In genomic region chr19:2782936-2783780, GRCh38 we compare ENCODE assay signal across 8 cellular contexts. TPM values are rescaled to one million over a fixed set of nuclear protein-coding genes. Genes with fewer than 3 reads are reported as not detected.
DNase-seq lines count a peak whose midpoint lies in the region; ATAC-seq, FAIRE-seq and TF ChIP-seq lines count a peak whose summit lies in the region.

Gene SGTA (minus strand): TSS chr19:2783273. CDS start chr19:2769068, 14,205 bp downstream.

- H4K5ac ChIP-seq in H1 (ENCODE audit: insufficient read length, low read depth, low read length): peak within 1 kb of the TSS; percentile 30

- peak within 1 kb of the TSS; percentile 79 for H4K91ac ChIP-seq in H1 (replicated peaks; ENCODE audit: insufficient read length, low read length)

- CTCF ChIA-PET in H1 (lab: Charles Lee; ENCODE audit: partially characterized antibody): interaction anchor here (0.7 to 0.9 kb wide), 3 partner anchors 64 to 844 kb away, joined by 3 read pairs; no protein-coding TSS in a partner anchor

- H2BK20ac ChIP-seq in H1 (ENCODE audit: low read length): no peak within 1 kb of the TSS

- H2BK120ac ChIP-seq in H1 (replicated peaks; ENCODE audit: low read depth, low read length): no peak within 1 kb of the TSS

- H3K9me3 ChIP-seq in H1 (ENCODE audit: insufficient read depth in 2 of 2, low read depth in 1 of 2, low read length in 1 of 2): no peaks in the 10 kb centered on the region

- peak; percentile 76 to 87 for TF ChIP-seq POLR2A in H1 (IDR thresholded peaks at IDR 0.05; ENCODE audit: control extremely low read depth in 1 of 2, low read depth in 2 of 2, low read length in 2 of 2)

- peak in 1 of 2 experiments; percentile 48; a peak in 1 of 3 replicates for TF ChIP-seq EP300 in H1 (IDR thresholded peaks at IDR 0.05; ENCODE audit: borderline replicate concordance in 1 of 2, low read depth in 2 of 2, low read length in 2 of 2)

- no peaks in the 10 kb centered on the region for H3K9me3 Mint-ChIP-seq in memory B cell

- peak within 1 kb of the TSS; percentile 78 to 85 (median 82) for H3K9ac ChIP-seq in H1 (replicated peaks in 1 of 4; ENCODE audit: extremely low read depth in 1 of 4, low read depth in 3 of 4, low read length in 3 of 4)

- H4K8ac ChIP-seq in H1 (ENCODE audit: extremely low read depth, insufficient read depth, low read length): peak within 1 kb of the TSS; percentile 96

- no peak for TF ChIP-seq RAD21 in H1 (IDR thresholded peaks at IDR 0.05 in 1 of 2, conservative IDR thresholded peaks at IDR 0.05 in 1 of 2; ENCODE audit: low read depth in 2 of 2, low read length in 2 of 2)

- H3K79me1 ChIP-seq in H1 (ENCODE audit: low read depth, low read length): peaks cover 9% of the 10 kb centered on the region; the same call in 1 of the 2 replicates

- FAIRE-seq in HTR-8/SVneo (lab: Jason Lieb, UNC): peak; percentile 86
- peak; percentile 62 for FAIRE-seq in H1 (lab: Jason Lieb, UNC)

- H3K4me3 ChIP-seq in H1 (ENCODE audit: extremely low read depth in 1 of 4, insufficient read depth in 2 of 4, low read depth in 3 of 4, low read length in 4 of 4): peak within 1 kb of the TSS; percentile 63 to 91 (median 86)

- peak in 2 of 3 experiments; percentile 35 to 59; a peak in 3 of 4 replicates for TF ChIP-seq CTCF in H1 (IDR thresholded peaks at IDR 0.05; ENCODE audit: control extremely low read depth in 1 of 3, insufficient read depth in 1 of 3, low read depth in 1 of 3, low read length in 3 of 3)

- ATAC-seq in GM21367 (IDR thresholded peaks at IDR 0.05; ENCODE audit: unreplicated experiment): peak; percentile 53
- ATAC-seq in memory B cell (ENCODE audit: low read depth): peak; percentile 76

- H3K27ac ChIP-seq in H1 (ENCODE audit: low read depth, low read length): peak within 1 kb of the TSS; percentile 64

- H2BK12ac ChIP-seq in H1 (ENCODE audit: low read depth, low read length): peak within 1 kb of the TSS; percentile 18

- H3K27ac Mint-ChIP-seq in memory B cell: peak within 1 kb of the TSS; percentile 88

- in situ Hi-C loops in Caki2 (cut with HindIII; ENCODE audit: low pct_unique_long_range_greater_than_20kb, low sequenced_read_pairs): no loop called here

- H3K23ac ChIP-seq in H1 (ENCODE audit: insufficient read length): no peak within 1 kb of the TSS

- H3K36me3 Mint-ChIP-seq in memory B cell: no peaks in the 10 kb centered on the region

- peaks cover 32% of the 10 kb centered on the region for H3K4me1 Mint-ChIP-seq in memory B cell

- peak within 1 kb of the TSS; percentile 71 for H3K18ac ChIP-seq in H1 (ENCODE audit: extremely low read depth, low read length)

- POLR2A ChIA-PET in H1 (lab: Charles Lee; ENCODE audit: partially characterized antibody): interaction anchor here (0.6 to 1.8 kb wide), 5 partner anchors 14 to 356 kb away, joined by 3 to 7 read pairs (median 4); partner anchors contain the start of genes GADD45B and TIMM13

- H3K4me3 Mint-ChIP-seq in memory B cell: peak within 1 kb of the TSS; percentile 85

- H3K14ac ChIP-seq in H1 (ENCODE audit: insufficient read length): no peak within 1 kb of the TSS

- DNase-seq in Caki2 (ENCODE audit: low read depth) (peak; percentile 97), HTR-8/SVneo (ENCODE audit: insufficient read length, low spot score) (peak; percentile 96), NOMO-1 treated with dmso at 0.1 percent for 144 hours (lab: John Stamatoyannopoulos, UW; ENCODE audit: unreplicated experiment) (peak; percentile 98), H1 (ENCODE audit: low read depth in 1 of 2, low spot score in 2 of 2) (peak; percentile 93 to 95), memory B cell (ENCODE audit: low spot score in 2 of 2) (peak; percentile 93 to 95)
- peak; percentile 74 to 94 (median 88) for DNase-seq in activated CD8-positive, alpha-beta memory T cell treated with anti-CD3 and anti-CD28 coated beads for 48 hours (ENCODE audit: low read depth in 2 of 3, low spot score in 2 of 3)
- DNase-seq in stimulated activated CD8-positive, alpha-beta memory T cell treated with anti-CD3 and anti-CD28 coated beads, Interleukin-12 subunit alpha, Interleukin-12 subunit beta, amount 100 ng/mL, for 24 hours (ENCODE audit: extremely low read depth): peak; percentile 95

- peak within 1 kb of the TSS; percentile 74 for H3K56ac ChIP-seq in H1 (replicated peaks; ENCODE audit: insufficient read length, low read depth, low read length)

- H3K79me2 ChIP-seq in H1 (ENCODE audit: control insufficient read depth in 1 of 2, insufficient read depth in 2 of 2, low read length in 2 of 2): peaks cover 51 to 74% of the 10 kb centered on the region in 2 experiments

- H2AFZ ChIP-seq in H1 (ENCODE audit: low read length): peak within 1 kb of the TSS; percentile 25; the same call in 1 of the 2 replicates

- H3K23me2 ChIP-seq in H1 (ENCODE audit: low read depth, low read length): peaks cover 10% of the 10 kb centered on the region

- no peaks in the 10 kb centered on the region for H3K27me3 ChIP-seq in H1 (replicated peaks in 1 of 4; ENCODE audit: control insufficient read depth in 3 of 4, extremely low read depth in 1 of 4, insufficient read depth in 3 of 4, low read length in 3 of 4)

- peaks cover 9 to 30% of the 10 kb centered on the region in 2 experiments for H4K20me1 ChIP-seq in H1 (replicated peaks in 1 of 2; ENCODE audit: control insufficient read depth in 1 of 2, insufficient read depth in 2 of 2, low read length in 2 of 2)

- 0% methylated on average over 65 of the region's 68 CpGs; no CpG with 5 or more reads in 1 of the 2 experiments for WGBS in H1 (ENCODE audit: extremely low coverage in 1 of 2, insufficient coverage in 1 of 2, insufficient read length in 1 of 2, insufficient replicate concordance in 2 of 2, low coverage in 1 of 2, low lambda C conversion rate in 2 of 2, missing lambda C conversion rate in 1 of 2), 2 experiments

- no peak within 1 kb of the TSS for H2AK5ac ChIP-seq in H1 (ENCODE audit: low read depth, low read length)

- peak within 1 kb of the TSS; percentile 75 to 80 for H3K4me2 ChIP-seq in H1 (ENCODE audit: insufficient read depth in 1 of 2, low read depth in 2 of 2, low read length in 2 of 2)

- H3K4ac ChIP-seq in H1 (replicated peaks; ENCODE audit: insufficient read length, low read depth, low read length): peak within 1 kb of the TSS; percentile 66

- H3K4me1 ChIP-seq in H1 (replicated peaks in 1 of 4; ENCODE audit: control insufficient read depth in 3 of 4, insufficient read depth in 4 of 4, low read length in 3 of 4): peaks cover 0 to 6% (median 2%) of the 10 kb centered on the region in 4 experiments; a peak in 4 of 7 replicates

- H2BK5ac ChIP-seq in H1 (ENCODE audit: low read depth, low read length): peak within 1 kb of the TSS; percentile 44; the same call in 1 of the 2 replicates

- no peaks in the 10 kb centered on the region for H3K27me3 Mint-ChIP-seq in memory B cell

- peaks cover 0 to 3% (median under 1%) of the 10 kb centered on the region in 4 experiments; a peak in 1 of 8 replicates for H3K36me3 ChIP-seq in H1 (ENCODE audit: control insufficient read depth in 2 of 4, insufficient read depth in 4 of 4, low read length in 3 of 4)

- no peak within 1 kb of the TSS for H2BK15ac ChIP-seq in H1 (ENCODE audit: low read length)

TF ChIP-seq in H1, 55 proteins besides CTCF, POLR2A, EP300 and RAD21 (continues in another document):
- no peak for TF ChIP-seq NANOG (IDR thresholded peaks at IDR 0.05; ENCODE audit: insufficient read depth, low read depth, low read length, poor library complexity, severe bottlenecking)
- TF ChIP-seq EZH2 (IDR thresholded peaks at IDR 0.05; ENCODE audit: low read depth, low read length, severe bottlenecking): no peak
- TF ChIP-seq CBX5 (IDR thresholded peaks at IDR 0.05; ENCODE audit: low read depth, low read length): no peak
- TF ChIP-seq RBBP5 (IDR thresholded peaks at IDR 0.05; ENCODE audit: borderline replicate concordance, low read depth, low read length): peak; percentile 22; the same call in 1 of the 2 replicates
- TF ChIP-seq BACH1 (IDR thresholded peaks at IDR 0.05; ENCODE audit: low read length): no peak
- no peak for TF ChIP-seq CHD2 (IDR thresholded peaks at IDR 0.05; ENCODE audit: low read length)
- TF ChIP-seq RXRA (IDR thresholded peaks at IDR 0.05; ENCODE audit: insufficient read depth, low read depth, low read length): no peak
- no peak for TF ChIP-seq ZNF274 (IDR thresholded peaks at IDR 0.05; ENCODE audit: borderline replicate concordance, extremely low read depth, low read length)
- TF ChIP-seq HDAC6 (IDR thresholded peaks at IDR 0.05; ENCODE audit: low read depth, low read length): no peak
- no peak for TF ChIP-seq HDAC2 (IDR thresholded peaks at IDR 0.05; ENCODE audit: borderline replicate concordance in 1 of 2, low read depth in 2 of 2, low read length in 2 of 2)
- peak; percentile 90 for TF ChIP-seq NRF1 (IDR thresholded peaks at IDR 0.05; ENCODE audit: low read depth, low read length)
- TF ChIP-seq POU5F1 (IDR thresholded peaks at IDR 0.05; ENCODE audit: low read depth, low read length): no peak
- TF ChIP-seq BRCA1 (IDR thresholded peaks at IDR 0.05; ENCODE audit: low read depth, low read length): no peak
- TF ChIP-seq CREB1 (IDR thresholded peaks at IDR 0.05): peak; percentile 98
- peak; percentile 90 for TF ChIP-seq PHF8 (conservative IDR thresholded peaks at IDR 0.05; ENCODE audit: low read depth, low read length)
- peak; percentile 55; the same call in 1 of the 2 replicates for TF ChIP-seq SP1 (IDR thresholded peaks at IDR 0.05; ENCODE audit: low read depth, low read length)

RNA-seq across cellular contexts. Expression of gene SGTA, which starts in this region (rescaled TPM):
- total RNA-seq in Caki2 (2014; rRNA removed; shearing (Covaris generic); ENCODE audit: low replicate concordance): 47.2 and 62.5 TPM in 2 replicates
- 86.8 and 89.0 TPM in 2 replicates for total RNA-seq in H1 (2021; fragmentation: NEBNext Ultra II Directional; extraction: Animal tissue kit (Norgen Biotek cat#: 25700))
- 130 and 201 TPM in 2 replicates for polyA plus RNA-seq in H1 (2011; rRNA removed)
- polyA plus RNA-seq in H1 (2011; cell fraction: cytosol; rRNA removed): 104 TPM
- polyA plus RNA-seq in H1 (2011; cell fraction: nucleus; rRNA removed): 138 TPM
- 62.4 to 94.3 TPM (median 88.3 TPM) in 4 replicates for polyA plus RNA-seq in H1 (2012, experiment 1 of 2)
- 101 TPM for polyA plus RNA-seq in H1 (2012, experiment 2 of 2)
- 72.7 TPM for polyA plus RNA-seq in H1 (2013, experiment 1 of 2)
- polyA plus RNA-seq in H1 (2013, experiment 2 of 2): 74.2 TPM
- polyA minus RNA-seq in H1 (2011; rRNA and poly(A)+ RNA removed): 30.7 and 31.4 TPM in 2 replicates
- 43.4 TPM for polyA minus RNA-seq in H1 (2011; cell fraction: cytosol; rRNA and poly(A)+ RNA removed)
- 31.2 TPM for polyA minus RNA-seq in H1 (2011; cell fraction: nucleus; rRNA and poly(A)+ RNA removed)

Comparison
In these comparisons a context has a peak if more than half of its experiments do, and no peak if none do; other contexts are left out.
1. Peak in every context shown above with its lines: DNase-seq, ATAC-seq, H3K4me3 ChIP-seq and H3K27ac ChIP-seq.